In the genomic region with DNA sequence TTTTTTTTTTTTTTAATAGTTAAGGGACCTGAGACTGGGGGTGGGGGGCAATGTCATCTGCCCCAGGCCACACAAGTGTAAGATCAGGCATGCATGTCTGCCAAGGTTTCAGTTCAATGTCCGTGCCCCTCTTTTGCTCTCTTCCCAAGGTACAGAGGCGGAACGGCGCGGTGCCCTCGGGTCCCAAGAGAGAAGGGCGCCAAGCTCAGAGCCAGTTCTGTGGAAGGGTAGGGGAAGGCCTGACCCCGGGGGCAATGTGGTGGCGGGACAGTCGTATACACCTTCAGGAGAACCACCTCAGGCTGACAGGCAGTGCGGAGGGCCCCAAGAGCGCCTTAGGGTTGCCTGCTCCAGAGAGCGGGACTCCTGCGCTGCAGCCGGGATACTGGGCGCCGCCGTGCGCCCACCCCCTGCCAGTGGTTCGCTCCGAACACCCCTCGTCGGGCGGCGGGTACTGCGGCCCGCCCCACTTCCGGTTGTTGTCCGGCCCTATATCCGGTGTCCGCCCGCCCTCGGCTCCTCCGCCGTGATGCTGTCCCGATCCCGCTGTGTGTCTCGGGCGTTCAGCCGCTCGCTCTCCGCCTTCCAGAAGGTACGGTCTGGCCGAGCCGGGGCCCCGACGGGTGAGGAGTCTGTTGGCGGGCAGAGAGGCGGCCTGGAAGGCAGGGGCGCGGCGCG, we compare ENCODE assay signal across 8 cellular contexts.
DNase-seq lines count a peak whose midpoint lies in the region; ATAC-seq and TF ChIP-seq lines count a peak whose summit lies in the region.

A gene (plus strand): TSS at position 492 of the 678 bp plus-strand sequence. CDS start 38 bp downstream, at position 530.

- H3K27ac ChIP-seq in caudate nucleus (ENCODE audit: low read depth, low read length), result peak within 1 kb of the TSS; percentile 88

- in situ Hi-C loops in GM18951 (cut with MboI; ENCODE audit: low sequenced_read_pairs, unreplicated experiment), result no loop called here

- peak within 1 kb of the TSS; percentile 62 for H3K4me3 ChIP-seq in AG09309 (ENCODE audit: control insufficient read depth, low read depth, low read length)

- TF ChIP-seq POLR2A in GM18951 (IDR thresholded peaks at IDR 0.05; ENCODE audit: extremely low read depth, insufficient read depth, insufficient read length), result peak; percentile 96

- no peak for DNase-seq in AG09309 (ENCODE audit: low read depth)
- peak; percentile 84 for DNase-seq in NCI-H345 treated with DMSO at 0.1 percent for 48 hours (lab: John Stamatoyannopoulos, UW; ENCODE audit: unreplicated experiment)
- peak; percentile 65 to 76 (median 70) for DNase-seq in activated CD4-positive, CD25-positive, alpha-beta regulatory T cell (lab: John Stamatoyannopoulos, UW)
- DNase-seq in caudate nucleus (lab: John Stamatoyannopoulos, UW), result peak in 57 of 61 donors; percentile 23 to 89 (median 77)
- DNase-seq in inferior parietal cortex (ENCODE audit: extremely low spot score), result peak; percentile 84
- DNase-seq in stimulated activated CD4-positive, alpha-beta T cell treated with anti-CD3 and anti-CD28 coated beads, Interleukin-12 subunit alpha, Interleukin-12 subunit beta, amount 100 ng/mL, for 4 hours, result peak; percentile 84

- no peak for TF ChIP-seq CTCF in AG09309 (IDR thresholded peaks at IDR 0.05; ENCODE audit: control insufficient read depth, insufficient read depth, low read depth, low read length, missing control alignments)

- ATAC-seq in HG03175 (IDR thresholded peaks at IDR 0.05; ENCODE audit: unreplicated experiment), result peak; percentile 91
